ENCODE assay signal across 1 cellular context in the genomic region with DNA sequence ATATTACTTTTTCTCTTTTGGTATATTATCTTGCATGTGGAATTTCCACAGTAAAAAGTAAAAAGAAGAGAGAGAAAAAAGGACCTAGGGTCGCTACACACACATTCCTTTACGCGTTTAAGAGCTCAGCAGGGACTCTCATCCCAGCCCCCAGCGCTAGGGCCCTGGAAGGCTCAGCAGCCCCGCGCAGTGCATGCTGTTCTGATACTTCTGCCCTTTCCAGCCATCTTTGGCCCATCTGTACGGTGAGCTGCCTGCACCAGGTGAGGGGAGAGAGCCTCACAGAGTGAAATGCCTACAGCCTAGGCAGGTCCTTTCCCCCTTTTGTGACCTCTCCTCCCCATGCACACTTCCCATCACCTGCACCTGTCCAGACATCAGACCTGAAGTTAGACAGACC.
TF ChIP-seq lines count a peak whose summit lies in the region.

No MANE protein-coding gene starts in this region.

TF ChIP-seq in GM23338, 12 proteins besides CTCF, POLR2A, EP300 and RAD21 (continued from another document):
- TF ChIP-seq, protein P1, sequence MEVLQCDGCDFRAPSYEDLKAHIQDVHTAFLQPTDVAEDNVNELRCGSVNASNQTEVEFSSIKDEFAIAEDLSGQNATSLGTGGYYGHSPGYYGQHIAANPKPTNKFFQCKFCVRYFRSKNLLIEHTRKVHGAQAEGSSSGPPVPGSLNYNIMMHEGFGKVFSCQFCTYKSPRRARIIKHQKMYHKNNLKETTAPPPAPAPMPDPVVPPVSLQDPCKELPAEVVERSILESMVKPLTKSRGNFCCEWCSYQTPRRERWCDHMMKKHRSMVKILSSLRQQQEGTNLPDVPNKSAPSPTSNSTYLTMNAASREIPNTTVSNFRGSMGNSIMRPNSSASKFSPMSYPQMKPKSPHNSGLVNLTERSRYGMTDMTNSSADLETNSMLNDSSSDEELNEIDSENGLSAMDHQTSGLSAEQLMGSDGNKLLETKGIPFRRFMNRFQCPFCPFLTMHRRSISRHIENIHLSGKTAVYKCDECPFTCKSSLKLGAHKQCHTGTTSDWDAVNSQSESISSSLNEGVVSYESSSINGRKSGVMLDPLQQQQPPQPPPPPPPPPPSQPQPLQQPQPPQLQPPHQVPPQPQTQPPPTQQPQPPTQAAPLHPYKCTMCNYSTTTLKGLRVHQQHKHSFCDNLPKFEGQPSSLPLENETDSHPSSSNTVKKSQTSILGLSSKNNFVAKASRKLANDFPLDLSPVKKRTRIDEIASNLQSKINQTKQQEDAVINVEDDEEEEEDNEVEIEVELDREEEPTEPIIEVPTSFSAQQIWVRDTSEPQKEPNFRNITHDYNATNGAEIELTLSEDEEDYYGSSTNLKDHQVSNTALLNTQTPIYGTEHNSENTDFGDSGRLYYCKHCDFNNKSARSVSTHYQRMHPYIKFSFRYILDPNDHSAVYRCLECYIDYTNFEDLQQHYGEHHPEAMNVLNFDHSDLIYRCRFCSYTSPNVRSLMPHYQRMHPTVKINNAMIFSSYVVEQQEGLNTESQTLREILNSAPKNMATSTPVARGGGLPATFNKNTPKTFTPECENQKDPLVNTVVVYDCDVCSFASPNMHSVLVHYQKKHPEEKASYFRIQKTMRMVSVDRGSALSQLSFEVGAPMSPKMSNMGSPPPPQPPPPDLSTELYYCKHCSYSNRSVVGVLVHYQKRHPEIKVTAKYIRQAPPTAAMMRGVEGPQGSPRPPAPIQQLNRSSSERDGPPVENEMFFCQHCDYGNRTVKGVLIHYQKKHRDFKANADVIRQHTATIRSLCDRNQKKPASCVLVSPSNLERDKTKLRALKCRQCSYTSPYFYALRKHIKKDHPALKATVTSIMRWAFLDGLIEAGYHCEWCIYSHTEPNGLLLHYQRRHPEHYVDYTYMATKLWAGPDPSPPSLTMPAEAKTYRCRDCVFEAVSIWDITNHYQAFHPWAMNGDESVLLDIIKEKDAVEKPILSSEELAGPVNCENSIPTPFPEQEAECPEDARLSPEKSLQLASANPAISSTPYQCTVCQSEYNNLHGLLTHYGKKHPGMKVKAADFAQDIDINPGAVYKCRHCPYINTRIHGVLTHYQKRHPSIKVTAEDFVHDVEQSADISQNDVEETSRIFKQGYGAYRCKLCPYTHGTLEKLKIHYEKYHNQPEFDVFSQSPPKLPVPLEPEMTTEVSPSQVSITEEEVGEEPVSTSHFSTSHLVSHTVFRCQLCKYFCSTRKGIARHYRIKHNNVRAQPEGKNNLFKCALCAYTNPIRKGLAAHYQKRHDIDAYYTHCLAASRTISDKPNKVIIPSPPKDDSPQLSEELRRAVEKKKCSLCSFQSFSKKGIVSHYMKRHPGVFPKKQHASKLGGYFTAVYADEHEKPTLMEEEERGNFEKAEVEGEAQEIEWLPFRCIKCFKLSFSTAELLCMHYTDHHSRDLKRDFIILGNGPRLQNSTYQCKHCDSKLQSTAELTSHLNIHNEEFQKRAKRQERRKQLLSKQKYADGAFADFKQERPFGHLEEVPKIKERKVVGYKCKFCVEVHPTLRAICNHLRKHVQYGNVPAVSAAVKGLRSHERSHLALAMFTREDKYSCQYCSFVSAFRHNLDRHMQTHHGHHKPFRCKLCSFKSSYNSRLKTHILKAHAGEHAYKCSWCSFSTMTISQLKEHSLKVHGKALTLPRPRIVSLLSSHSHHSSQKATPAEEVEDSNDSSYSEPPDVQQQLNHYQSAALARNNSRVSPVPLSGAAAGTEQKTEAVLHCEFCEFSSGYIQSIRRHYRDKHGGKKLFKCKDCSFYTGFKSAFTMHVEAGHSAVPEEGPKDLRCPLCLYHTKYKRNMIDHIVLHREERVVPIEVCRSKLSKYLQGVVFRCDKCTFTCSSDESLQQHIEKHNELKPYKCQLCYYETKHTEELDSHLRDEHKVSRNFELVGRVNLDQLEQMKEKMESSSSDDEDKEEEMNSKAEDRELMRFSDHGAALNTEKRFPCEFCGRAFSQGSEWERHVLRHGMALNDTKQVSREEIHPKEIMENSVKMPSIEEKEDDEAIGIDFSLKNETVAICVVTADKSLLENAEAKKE (CRISPR knock-in tag; IDR thresholded peaks at IDR 0.05), result no peak
- TF ChIP-seq, protein P2, sequence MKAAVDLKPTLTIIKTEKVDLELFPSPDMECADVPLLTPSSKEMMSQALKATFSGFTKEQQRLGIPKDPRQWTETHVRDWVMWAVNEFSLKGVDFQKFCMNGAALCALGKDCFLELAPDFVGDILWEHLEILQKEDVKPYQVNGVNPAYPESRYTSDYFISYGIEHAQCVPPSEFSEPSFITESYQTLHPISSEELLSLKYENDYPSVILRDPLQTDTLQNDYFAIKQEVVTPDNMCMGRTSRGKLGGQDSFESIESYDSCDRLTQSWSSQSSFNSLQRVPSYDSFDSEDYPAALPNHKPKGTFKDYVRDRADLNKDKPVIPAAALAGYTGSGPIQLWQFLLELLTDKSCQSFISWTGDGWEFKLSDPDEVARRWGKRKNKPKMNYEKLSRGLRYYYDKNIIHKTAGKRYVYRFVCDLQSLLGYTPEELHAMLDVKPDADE (IDR thresholded peaks at IDR 0.05), result no peak
- no peak for TF ChIP-seq EZH2phosphoT487 (IDR thresholded peaks at IDR 0.05; ENCODE audit: unreplicated experiment)
- TF ChIP-seq STAT1 (IDR thresholded peaks at IDR 0.05; ENCODE audit: unreplicated experiment), result no peak
- no peak for TF ChIP-seq JUNB (IDR thresholded peaks at IDR 0.05; ENCODE audit: unreplicated experiment)
